In genomic region chr14:86761611-86762010, GRCh38 we compare ENCODE assay signal across 32 cellular contexts.
DNase-seq lines count a peak whose midpoint lies in the region; ATAC-seq, FAIRE-seq and TF ChIP-seq lines count a peak whose summit lies in the region.
"Had no signal": no experiment of that assay in that cellular context is flagged by ENCODE, and none has a peak within 500 bp of the region (broad histone marks: within the 10 kb centered on the region; RNA-seq: fewer than 3 reads in every experiment).

No MANE protein-coding gene starts in this region.

- no peaks in the 10 kb centered on the region for H3K27me3 ChIP-seq in HepG2 (ENCODE audit: control insufficient read depth in 1 of 2, insufficient read depth in 2 of 2, low read length in 2 of 2)
- H3K27me3 ChIP-seq: BE2C; BLaER1; BLaER1 treated with 17β-estradiol and CSF1 and Interleukin-3, amounts not matched to agents 10 nM and 100 nM had no signal

- TF ChIP-seq POLR2A in HepG2 (IDR thresholded peaks at IDR 0.05; ENCODE audit: insufficient read depth in 1 of 2, low read depth in 2 of 2, low read length in 2 of 2): no peak

- no peak overlapping the region for H3K4me3 ChIP-seq in HepG2 (replicated peaks in 1 of 3; ENCODE audit: insufficient read depth in 1 of 3, low read depth in 2 of 3, low read length in 3 of 3)
- H3K4me3 ChIP-seq: A549; BLaER1; BLaER1 treated with 17β-estradiol and CSF1 and Interleukin-3, amounts not matched to agents 10 nM and 100 nM had no signal

- no peaks in the 10 kb centered on the region for H3K36me3 ChIP-seq in HepG2 (replicated peaks in 1 of 2; ENCODE audit: control insufficient read depth in 1 of 2, insufficient read depth in 2 of 2, low read length in 2 of 2)
- H3K36me3 ChIP-seq: BE2C; BLaER1; BLaER1 treated with 17β-estradiol and CSF1 and Interleukin-3, amounts not matched to agents 10 nM and 100 nM had no signal

- no peak overlapping the region for H3K9ac ChIP-seq in HepG2 (ENCODE audit: insufficient read depth, low read depth, low read length)
- H3K9ac ChIP-seq: BLaER1; BLaER1 treated with 17β-estradiol and CSF1 and Interleukin-3, amounts not matched to agents 10 nM and 100 nM had no signal

- H3K4me1 ChIP-seq in HepG2 (ENCODE audit: insufficient read depth, low read length): peaks cover 6% of the 10 kb centered on the region; the same call in 1 of the 2 replicates
- H3K4me1 ChIP-seq: A549, BE2C, BLaER1, Caco-2 had no signal

- H3K36me3 Mint-ChIP-seq in WTC11: no peaks in the 10 kb centered on the region
- H3K36me3 Mint-ChIP-seq: CD14-positive monocyte; CD4-positive, alpha-beta memory T cell; CD4-positive, CD25-positive, alpha-beta regulatory T cell; CD8-positive, alpha-beta memory T cell; CD8-positive, alpha-beta T cell had no signal

- BruUV-seq in HepG2 (replicated peaks; lab: Mats Ljungman, UMichigan): no TSS peak

- no peaks in the 10 kb centered on the region for H4K20me1 ChIP-seq in HepG2 (ENCODE audit: insufficient read depth, low read length)
- H4K20me1 ChIP-seq: BLaER1; BLaER1 treated with 17β-estradiol and CSF1 and Interleukin-3, amounts not matched to agents 10 nM and 100 nM had no signal

- CTCF ChIA-PET in WTC11 (lab: Charles Lee) (no interaction called here), HepG2 (lab: Yijun Ruan, JAX; ENCODE audit: low intra/inter-chr PET ratio, low total read pairs) (no interaction called here)

- no peaks in the 10 kb centered on the region for H3K9me3 ChIP-seq in HepG2 (ENCODE audit: low read length)
- H3K9me3 ChIP-seq: A549, BE2C, BLaER1, Caco-2 had no signal

- DNase-seq in WTC11 (ENCODE audit: low spot score) (no peak), HepG2 (ENCODE audit: low spot score) (peak; percentile 24), LoVo (ENCODE audit: low spot score) (no peak), NCI-H1930 (lab: John Stamatoyannopoulos, UW) (no peak)
- DNase-seq: 8988T; ACHN; AML-193; BE2C; C1 segment of cervical spinal cord; Caco-2; Calu3; CD4-positive, alpha-beta T cell; CD4-positive, CD25-positive, alpha-beta regulatory T cell; CD8-positive, alpha-beta memory T cell; CD8-positive, alpha-beta T cell; COR-L47; DMS 273 treated with DMSO at 0.1 percent for 48 hours; DMS153; DMS53; DMS79; DMS79 treated with DMSO at 0.1 percent for 48 hours; DND-41; EL had no signal

- no peak overlapping the region for H3K27ac Mint-ChIP-seq in WTC11
- H3K27ac Mint-ChIP-seq: B cell; CD14-positive monocyte; CD4-positive, alpha-beta memory T cell; CD4-positive, alpha-beta T cell; CD4-positive, CD25-positive, alpha-beta regulatory T cell; CD8-positive, alpha-beta memory T cell; CD8-positive, alpha-beta T cell had no signal

- TF ChIP-seq EP300 in HepG2 (IDR thresholded peaks at IDR 0.05; ENCODE audit: low read depth in 2 of 2, low read length in 2 of 2) (0 out of 4 replicates have a peak, but pooled peaks of 1 of the 2 experiments have one; percentile 13), HepG2 (CRISPR knock-in tag; IDR thresholded peaks at IDR 0.05; ENCODE audit: borderline replicate concordance) (no peak)

- no peaks in the 10 kb centered on the region for H3K27me3 Mint-ChIP-seq in WTC11 (ENCODE audit: low read depth)
- H3K27me3 Mint-ChIP-seq: B cell; CD4-positive, alpha-beta memory T cell; CD4-positive, alpha-beta T cell; CD4-positive, CD25-positive, alpha-beta regulatory T cell; CD8-positive, alpha-beta memory T cell had no signal

- TF ChIP-seq RAD21 in HepG2 (CRISPR knock-in tag; IDR thresholded peaks at IDR 0.05): no peak

- no peak overlapping the region for H3K27ac ChIP-seq in HepG2 (ENCODE audit: extremely low read length, insufficient read depth, low read length)
- H3K27ac ChIP-seq: 22Rv1; A549; BLaER1; BLaER1 treated with 17β-estradiol and CSF1 and Interleukin-3, amounts not matched to agents 10 nM and 100 nM; C4-2B had no signal

- POLR2A ChIA-PET in WTC11 (lab: Charles Lee): no interaction called here
- POLR2A ChIA-PET in HepG2 (lab: Yijun Ruan, JAX): no interaction called here

- H2AFZ ChIP-seq in HepG2 (ENCODE audit: low read length): no peak overlapping the region

- H3K4me1 Mint-ChIP-seq in WTC11: no peaks in the 10 kb centered on the region
- H3K4me1 Mint-ChIP-seq: B cell; CD4-positive, alpha-beta memory T cell; CD4-positive, CD25-positive, alpha-beta regulatory T cell; CD8-positive, alpha-beta memory T cell had no signal

- ATAC-seq in WTC11: no peak
- ATAC-seq in HepG2: no peak
- ATAC-seq: A549; CD8-positive, alpha-beta T cell had no signal

- intact Hi-C loops in HepG2 (cut with micrococcal nuclease; ENCODE audit: unreplicated experiment): no loop called here

- H3K9me3 Mint-ChIP-seq in WTC11: no peaks in the 10 kb centered on the region
- H3K9me3 Mint-ChIP-seq: CD8-positive, alpha-beta T cell had no signal

- H3K4me2 ChIP-seq in HepG2 (ENCODE audit: low read depth, low read length): peak overlapping the region; percentile 18; the same call in 1 of the 2 replicates
- H3K4me2 ChIP-seq: A549; BLaER1; BLaER1 treated with 17β-estradiol and CSF1 and Interleukin-3, amounts not matched to agents 10 nM and 100 nM had no signal

- no peak for FAIRE-seq in HepG2 (lab: Jason Lieb, UNC)
- FAIRE-seq: A549, D721Med had no signal

- in situ Hi-C loops in HepG2 (cut with HindIII; ENCODE audit: extremely low pct_ligation_motif_present, low pct_unique_long_range_greater_than_20kb): no loop called here

- WGBS in HepG2 (ENCODE audit: low lambda C conversion rate): 18% methylated on average over 6 of the region's 6 CpGs

- no peak for TF ChIP-seq CTCF in WTC11 (IDR thresholded peaks at IDR 0.05)
- TF ChIP-seq CTCF in HepG2 (CRISPR knock-in tag; IDR thresholded peaks at IDR 0.05): no peak

- H3K4me3 Mint-ChIP-seq in WTC11: no peak overlapping the region
- H3K4me3 Mint-ChIP-seq: B cell; CD14-positive monocyte; CD4-positive, alpha-beta T cell; CD4-positive, CD25-positive, alpha-beta regulatory T cell; CD8-positive, alpha-beta memory T cell; CD8-positive, alpha-beta T cell had no signal

- no peaks in the 10 kb centered on the region for H3K79me2 ChIP-seq in HepG2 (ENCODE audit: insufficient read depth, low read length)

TF ChIP-seq in WTC11, 78 proteins besides CTCF, POLR2A, EP300 and RAD21:
- TF ChIP-seq, protein P1, sequence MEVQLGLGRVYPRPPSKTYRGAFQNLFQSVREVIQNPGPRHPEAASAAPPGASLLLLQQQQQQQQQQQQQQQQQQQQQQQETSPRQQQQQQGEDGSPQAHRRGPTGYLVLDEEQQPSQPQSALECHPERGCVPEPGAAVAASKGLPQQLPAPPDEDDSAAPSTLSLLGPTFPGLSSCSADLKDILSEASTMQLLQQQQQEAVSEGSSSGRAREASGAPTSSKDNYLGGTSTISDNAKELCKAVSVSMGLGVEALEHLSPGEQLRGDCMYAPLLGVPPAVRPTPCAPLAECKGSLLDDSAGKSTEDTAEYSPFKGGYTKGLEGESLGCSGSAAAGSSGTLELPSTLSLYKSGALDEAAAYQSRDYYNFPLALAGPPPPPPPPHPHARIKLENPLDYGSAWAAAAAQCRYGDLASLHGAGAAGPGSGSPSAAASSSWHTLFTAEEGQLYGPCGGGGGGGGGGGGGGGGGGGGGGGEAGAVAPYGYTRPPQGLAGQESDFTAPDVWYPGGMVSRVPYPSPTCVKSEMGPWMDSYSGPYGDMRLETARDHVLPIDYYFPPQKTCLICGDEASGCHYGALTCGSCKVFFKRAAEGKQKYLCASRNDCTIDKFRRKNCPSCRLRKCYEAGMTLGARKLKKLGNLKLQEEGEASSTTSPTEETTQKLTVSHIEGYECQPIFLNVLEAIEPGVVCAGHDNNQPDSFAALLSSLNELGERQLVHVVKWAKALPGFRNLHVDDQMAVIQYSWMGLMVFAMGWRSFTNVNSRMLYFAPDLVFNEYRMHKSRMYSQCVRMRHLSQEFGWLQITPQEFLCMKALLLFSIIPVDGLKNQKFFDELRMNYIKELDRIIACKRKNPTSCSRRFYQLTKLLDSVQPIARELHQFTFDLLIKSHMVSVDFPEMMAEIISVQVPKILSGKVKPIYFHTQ (CRISPR knock-in tag; IDR thresholded peaks at IDR 0.05): no peak
- TF ChIP-seq, protein P2, sequence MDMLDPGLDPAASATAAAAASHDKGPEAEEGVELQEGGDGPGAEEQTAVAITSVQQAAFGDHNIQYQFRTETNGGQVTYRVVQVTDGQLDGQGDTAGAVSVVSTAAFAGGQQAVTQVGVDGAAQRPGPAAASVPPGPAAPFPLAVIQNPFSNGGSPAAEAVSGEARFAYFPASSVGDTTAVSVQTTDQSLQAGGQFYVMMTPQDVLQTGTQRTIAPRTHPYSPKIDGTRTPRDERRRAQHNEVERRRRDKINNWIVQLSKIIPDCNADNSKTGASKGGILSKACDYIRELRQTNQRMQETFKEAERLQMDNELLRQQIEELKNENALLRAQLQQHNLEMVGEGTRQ (CRISPR knock-in tag; IDR thresholded peaks at IDR 0.05): no peak
- TF ChIP-seq GABPB1 (CRISPR knock-in tag; IDR thresholded peaks at IDR 0.05): peak; percentile 63; the same call in 1 of the 2 replicates

TF ChIP-seq in HepG2, 621 proteins besides CTCF, POLR2A, EP300 and RAD21 (continues in another document):
- TF ChIP-seq, protein P3, sequence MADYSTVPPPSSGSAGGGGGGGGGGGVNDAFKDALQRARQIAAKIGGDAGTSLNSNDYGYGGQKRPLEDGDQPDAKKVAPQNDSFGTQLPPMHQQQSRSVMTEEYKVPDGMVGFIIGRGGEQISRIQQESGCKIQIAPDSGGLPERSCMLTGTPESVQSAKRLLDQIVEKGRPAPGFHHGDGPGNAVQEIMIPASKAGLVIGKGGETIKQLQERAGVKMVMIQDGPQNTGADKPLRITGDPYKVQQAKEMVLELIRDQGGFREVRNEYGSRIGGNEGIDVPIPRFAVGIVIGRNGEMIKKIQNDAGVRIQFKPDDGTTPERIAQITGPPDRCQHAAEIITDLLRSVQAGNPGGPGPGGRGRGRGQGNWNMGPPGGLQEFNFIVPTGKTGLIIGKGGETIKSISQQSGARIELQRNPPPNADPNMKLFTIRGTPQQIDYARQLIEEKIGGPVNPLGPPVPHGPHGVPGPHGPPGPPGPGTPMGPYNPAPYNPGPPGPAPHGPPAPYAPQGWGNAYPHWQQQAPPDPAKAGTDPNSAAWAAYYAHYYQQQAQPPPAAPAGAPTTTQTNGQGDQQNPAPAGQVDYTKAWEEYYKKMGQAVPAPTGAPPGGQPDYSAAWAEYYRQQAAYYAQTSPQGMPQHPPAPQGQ (CRISPR knock-in tag; IDR thresholded peaks at IDR 0.05; ENCODE audit: borderline replicate concordance): no peak
- TF ChIP-seq ZNF598 (CRISPR knock-in tag; IDR thresholded peaks at IDR 0.05; ENCODE audit: borderline replicate concordance): no peak

Comparison
In these comparisons a context has a peak if more than half of its experiments do, and no peak if none do; other contexts are left out.
1. Of the 50 proteins assayed by ChIP-seq in both HepG2 and WTC11: peak only in HepG2: ATF3 and NR2C2; only in WTC11: GABPB1; in both: none; in neither: 47.